Comparison of ENCODE assay signal across 1 cellular context in genomic region chr22:50507421-50507990, GRCh38.
TF ChIP-seq lines count a peak whose summit lies in the region.

A gene with protein sequence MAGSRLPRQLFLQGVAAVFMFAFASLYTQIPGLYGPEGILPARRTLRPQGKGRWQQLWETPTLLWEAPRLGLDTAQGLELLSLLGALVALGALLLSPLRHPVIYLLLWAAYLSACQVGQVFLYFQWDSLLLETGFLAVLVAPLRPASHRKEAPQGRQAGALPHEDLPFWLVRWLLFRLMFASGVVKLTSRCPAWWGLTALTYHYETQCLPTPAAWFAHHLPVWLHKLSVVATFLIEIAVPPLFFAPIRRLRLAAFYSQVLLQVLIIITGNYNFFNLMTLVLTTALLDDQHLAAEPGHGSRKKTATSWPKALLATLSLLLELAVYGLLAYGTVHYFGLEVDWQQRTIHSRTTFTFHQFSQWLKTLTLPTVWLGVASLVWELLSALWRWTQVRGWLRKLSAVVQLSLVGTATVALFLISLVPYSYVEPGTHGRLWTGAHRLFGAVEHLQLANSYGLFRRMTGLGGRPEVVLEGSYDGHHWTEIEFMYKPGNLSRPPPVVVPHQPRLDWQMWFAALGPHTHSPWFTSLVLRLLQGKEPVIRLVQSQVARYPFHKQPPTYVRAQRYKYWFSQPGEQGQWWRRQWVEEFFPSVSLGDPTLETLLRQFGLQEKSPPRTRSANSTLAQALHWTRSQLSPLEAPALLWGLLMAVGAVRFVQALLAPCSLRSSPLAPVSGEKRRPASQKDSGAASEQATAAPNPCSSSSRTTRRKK (minus strand): TSS chr22:50507702. CDS start chr22:50507675, 27 bp downstream.

TF ChIP-seq in K562, 482 proteins besides CTCF, POLR2A, EP300 and RAD21 (continued from another document):
- TF ChIP-seq MNT (conservative IDR thresholded peaks at IDR 0.05) (peak in 1 of 2 experiments; percentile 18; a peak in 2 of 4 replicates), POLR2B (IDR thresholded peaks at IDR 0.05; ENCODE audit: low read depth, partially characterized antibody) (peak; percentile 50), POLR2H (tag; IDR thresholded peaks at IDR 0.05; ENCODE audit: low read depth) (no peak), PHF20 (IDR thresholded peaks at IDR 0.05; ENCODE audit: partially characterized antibody) (peak; percentile 58), ZC3H11A (IDR thresholded peaks at IDR 0.05; ENCODE audit: low read depth, low read length) (no peak), HMG20A (CRISPR knock-in tag; conservative IDR thresholded peaks at IDR 0.05) (no peak), ARNT (IDR thresholded peaks at IDR 0.05) (no peak), RFX5 (IDR thresholded peaks at IDR 0.05; ENCODE audit: low read depth, low read length) (no peak), MXI1 (IDR thresholded peaks at IDR 0.05; ENCODE audit: low read depth, low read length) (no peak), MAFK (IDR thresholded peaks at IDR 0.05; ENCODE audit: low read length) (no peak), KAT7 (CRISPR knock-in tag; IDR thresholded peaks at IDR 0.05; ENCODE audit: borderline replicate concordance) (no peak)
